ENCODE assay signal across 1 cellular context in genomic region chr12:30646821-30647220, GRCh38.
TF ChIP-seq lines count a peak whose summit lies in the region.

No MANE protein-coding gene starts in this region.

TF ChIP-seq in WTC11, 78 proteins besides CTCF, POLR2A, EP300 and RAD21 (continued from another document):
- no peak for TF ChIP-seq GABPB1 (CRISPR knock-in tag; IDR thresholded peaks at IDR 0.05)
- no peak for TF ChIP-seq ZNF219 (CRISPR knock-in tag; IDR thresholded peaks at IDR 0.05; ENCODE audit: borderline replicate concordance)
- TF ChIP-seq ZNF423 (CRISPR knock-in tag; IDR thresholded peaks at IDR 0.05) = no peak
- TF ChIP-seq ESRRA (CRISPR knock-in tag; IDR thresholded peaks at IDR 0.05; ENCODE audit: borderline replicate concordance) = no peak
- TF ChIP-seq NFATC4 (CRISPR knock-in tag; IDR thresholded peaks at IDR 0.05) = no peak
